23 cellular contexts compared by ENCODE assay signal in the genomic region with DNA sequence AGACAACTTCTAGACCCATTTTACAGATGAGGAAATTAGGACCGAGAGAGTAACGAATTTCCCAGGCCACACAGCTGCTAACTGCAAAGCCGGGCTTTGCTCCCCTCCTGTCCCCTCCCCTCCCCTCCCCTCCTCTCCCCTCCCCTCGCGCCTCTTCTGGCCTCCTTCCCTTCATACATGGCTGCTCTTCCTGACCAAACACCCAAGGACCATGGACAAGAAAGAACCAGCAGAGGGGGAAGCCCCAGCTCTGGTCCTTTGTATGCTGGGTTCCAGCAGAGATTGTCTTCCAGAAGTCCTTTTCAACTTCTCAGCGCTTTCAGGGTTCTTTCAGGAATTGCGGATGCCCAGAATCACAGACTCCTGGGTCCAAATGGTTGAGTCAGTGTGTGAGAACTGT. TPM values are rescaled to one million over a fixed set of nuclear protein-coding genes. Genes with fewer than 3 reads are reported as not detected.
"Had no signal": no experiment of that assay in that cellular context is flagged by ENCODE, and none has a peak within 500 bp of the region (broad histone marks: within the 10 kb centered on the region; RNA-seq: fewer than 3 reads in every experiment).

No MANE protein-coding gene starts in this region.

- H3K27ac ChIP-seq: brain microvascular endothelial cell, epithelial cell of prostate, ovary, sigmoid colon, testis, uterus had no signal

- ATAC-seq: activated naive CD4-positive, alpha-beta T cell treated with anti-CD3 and anti-CD28 coated beads, Interleukin-2, amount 50 U/mL, for 72 hours; effector memory CD8-positive, alpha-beta T cell; left lobe of liver; stimulated activated naive CD8-positive, alpha-beta T cell treated with anti-CD3 and anti-CD28 coated beads, Interleukin-15, amount 100 ng/mL, for 72 hours had no signal

- H3K27me3 Mint-ChIP-seq: activated CD4-positive, alpha-beta memory T cell treated with anti-CD3 and anti-CD28 coated beads, Interleukin-2, amount 10 ng/mL, durations not matched to agents 7 days and 5 days had no signal

- H3K9me3 ChIP-seq: ovary, sigmoid colon, testis, uterus had no signal

- H3K4me3 ChIP-seq: ovary, sigmoid colon, testis, uterus had no signal

- H3K4me1 ChIP-seq: sigmoid colon, uterus had no signal

- H3K9me3 Mint-ChIP-seq: activated CD4-positive, alpha-beta memory T cell treated with anti-CD3 and anti-CD28 coated beads, Interleukin-2, amount 10 ng/mL, durations not matched to agents 7 days and 5 days; activated naive CD4-positive, alpha-beta T cell treated with anti-CD3 and anti-CD28 coated beads, Interleukin-2, amount 50 U/mL, for 72 hours; dendritic cell treated with granulocyte-macrophage colony-stimulating factor and Interleukin-4, amounts not matched to agents 40 ng/mL and 50 ng/mL, for 4 days; effector memory CD8-positive, alpha-beta T cell; nephron; stimulated activated naive CD8-positive, alpha-beta T cell treated with anti-CD3 and anti-CD28 coated beads, Interleukin-15, amount 100 ng/mL, for 72 hours; WTC11 had no signal

- H3K27ac Mint-ChIP-seq: activated CD4-positive, alpha-beta memory T cell treated with anti-CD3 and anti-CD28 coated beads, Interleukin-2, amount 10 ng/mL, durations not matched to agents 7 days and 5 days; activated naive CD4-positive, alpha-beta T cell treated with anti-CD3 and anti-CD28 coated beads, Interleukin-2, amount 50 U/mL, for 72 hours; dendritic cell treated with granulocyte-macrophage colony-stimulating factor and Interleukin-4, amounts not matched to agents 40 ng/mL and 50 ng/mL, for 4 days; effector memory CD8-positive, alpha-beta T cell; stimulated activated naive CD8-positive, alpha-beta T cell treated with anti-CD3 and anti-CD28 coated beads, Interleukin-15, amount 100 ng/mL, for 72 hours; WTC11 had no signal

- H3K36me3 Mint-ChIP-seq: activated naive CD4-positive, alpha-beta T cell treated with anti-CD3 and anti-CD28 coated beads, Interleukin-2, amount 50 U/mL, for 72 hours; WTC11 had no signal

- H3K4me1 Mint-ChIP-seq: activated CD4-positive, alpha-beta memory T cell treated with anti-CD3 and anti-CD28 coated beads, Interleukin-2, amount 10 ng/mL, durations not matched to agents 7 days and 5 days had no signal

- H3K4me3 Mint-ChIP-seq: activated CD4-positive, alpha-beta memory T cell treated with anti-CD3 and anti-CD28 coated beads, Interleukin-2, amount 10 ng/mL, durations not matched to agents 7 days and 5 days; dendritic cell treated with granulocyte-macrophage colony-stimulating factor and Interleukin-4, amounts not matched to agents 40 ng/mL and 50 ng/mL, for 4 days; effector memory CD8-positive, alpha-beta T cell; stimulated activated naive CD8-positive, alpha-beta T cell treated with anti-CD3 and anti-CD28 coated beads, Interleukin-15, amount 100 ng/mL, for 72 hours; WTC11 had no signal

- H3K27me3 ChIP-seq: ovary, sigmoid colon, testis, uterus had no signal

- H3K36me3 ChIP-seq: brain microvascular endothelial cell, ovary, sigmoid colon, uterus had no signal

- DNase-seq: activated CD4-positive, alpha-beta memory T cell treated with anti-CD3 and anti-CD28 coated beads, Interleukin-2, amount 10 ng/mL, durations not matched to agents 7 days and 5 days; activated CD4-positive, alpha-beta T cell treated with anti-CD3 and anti-CD28 coated beads for 4 hours; activated gamma-delta T cell; activated T-cell treated with anti-CD3 and anti-CD28 coated beads, Interleukin-2, amount 50 U/mL, for 48 hours; amygdala; effector memory CD8-positive, alpha-beta T cell; head of caudate nucleus; mammary epithelial cell; ovary; sigmoid colon; stimulated activated CD4-positive, alpha-beta T cell treated with anti-CD3 and anti-CD28 coated beads, Interleukin-1b, Interleukin-23, amount 100 ng/mL, for 48 hours; stimulated activated naive CD8-positive, alpha-beta T cell treated with anti-CD3 and anti-CD28 coated beads, Interleukin-15, amount 100 ng/mL, for 72 hours; T-helper 2 cell; testis; uterus had no signal

RNA-seq across cellular contexts. Expression of gene TMEM72, which starts 3.6 kb away (rescaled TPM):
- polyA plus RNA-seq: fibroblast of lung, mammary epithelial cell had no signal
